In the genomic region with DNA sequence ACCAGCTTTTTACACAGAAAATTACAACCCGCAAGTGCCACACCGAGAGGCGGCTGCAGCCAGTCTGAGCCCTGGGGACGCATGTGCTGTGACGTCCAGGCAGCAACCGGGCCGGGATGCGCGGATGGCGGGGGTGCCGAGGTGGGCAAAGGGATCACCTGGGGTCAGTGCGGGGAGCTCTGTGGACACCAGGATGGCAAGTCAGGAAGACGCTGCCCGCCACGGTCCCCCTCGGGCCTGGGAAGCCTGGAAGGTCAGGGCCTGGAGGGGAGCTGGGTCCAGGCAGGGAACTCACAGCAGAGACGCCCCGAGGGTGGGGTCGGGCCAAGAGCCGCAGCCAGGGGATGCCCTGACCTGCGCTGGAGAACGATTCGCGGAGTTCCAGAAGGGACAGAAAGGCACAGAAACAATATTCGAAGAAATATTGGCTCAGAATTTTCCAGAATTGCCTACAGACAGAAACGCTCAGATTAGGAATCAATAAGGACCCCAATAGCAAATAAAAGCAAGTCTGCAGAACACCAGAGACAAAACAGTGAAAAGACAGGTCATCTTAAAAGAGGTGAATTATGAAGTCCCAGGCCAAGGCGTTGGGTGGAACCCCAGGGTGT, we compare ENCODE assay signal across 9 cellular contexts. TPM values are rescaled to one million over a fixed set of nuclear protein-coding genes. Genes with fewer than 3 reads are reported as not detected.
DNase-seq lines count a peak whose midpoint lies in the region; ATAC-seq, FAIRE-seq and TF ChIP-seq lines count a peak whose summit lies in the region.
"Had no signal": no experiment of that assay in that cellular context is flagged by ENCODE, and none has a peak within 500 bp of the region (broad histone marks: within the 10 kb centered on the region; RNA-seq: fewer than 3 reads in every experiment).

No MANE protein-coding gene starts in this region.

- H3K4me1 Mint-ChIP-seq in activated T-cell treated with anti-CD3 and anti-CD28 coated beads, Interleukin-2, amount 50 U/mL, for 72 hours (ENCODE audit: low read depth), result peaks cover 7% of the 10 kb centered on the region

- no peak for DNase-seq in activated T-cell treated with anti-CD3 and anti-CD28 coated beads, Interleukin-2, amount 50 U/mL, for 72 hours
- no peak for DNase-seq in activated T-cell treated with anti-CD3 and anti-CD28 coated beads for 4 hours
- no peak for DNase-seq in keratinocyte (ENCODE audit: low read depth, low spot score)
- DNase-seq in suprapubic skin (ENCODE audit: low spot score in 2 of 2), result peak in 1 of 2 donors; percentile 81
- DNase-seq in LoVo (ENCODE audit: low spot score), result no peak
- DNase-seq in KBM-7, result no peak
- DNase-seq in cerebellar nuclear complex (lab: John Stamatoyannopoulos, UW), result no peak

- no peak for TF ChIP-seq EP300 in suprapubic skin (IDR thresholded peaks at IDR 0.05)

- no peaks in the 10 kb centered on the region for H3K79me2 ChIP-seq in keratinocyte (ENCODE audit: control insufficient read depth, insufficient read depth, low read length)

- H3K4me3 ChIP-seq in keratinocyte (ENCODE audit: control insufficient read depth in 2 of 3, extremely low read depth in 1 of 3, insufficient read depth in 2 of 3, low read depth in 1 of 3, low read length in 3 of 3) (peak overlapping the region in 2 of 3 experiments; percentile 33 to 40), suprapubic skin (peak overlapping the region; percentile 18)

- no peaks in the 10 kb centered on the region for H3K9me3 ChIP-seq in keratinocyte (ENCODE audit: control insufficient read depth, low read depth, low read length)
- H3K9me3 ChIP-seq in suprapubic skin, result no peaks in the 10 kb centered on the region

- no peak for FAIRE-seq in keratinocyte (lab: Jason Lieb, UNC)

- H3K4me2 ChIP-seq in keratinocyte (ENCODE audit: control insufficient read depth, extremely low read depth, insufficient read depth, low read depth, low read length), result peak overlapping the region; percentile 78

- in situ Hi-C loops in KBM-7 (cut with MboI; ENCODE audit: low pct_unique_long_range_greater_than_20kb, low sequenced_read_pairs), result no loop called here

- H3K36me3 ChIP-seq in keratinocyte (ENCODE audit: control insufficient read depth in 2 of 2, extremely low read depth in 1 of 2, insufficient read depth in 2 of 2, low read length in 2 of 2) (no peaks in the 10 kb centered on the region), suprapubic skin (no peaks in the 10 kb centered on the region)

- H3K27me3 ChIP-seq in keratinocyte (ENCODE audit: control insufficient read depth, extremely low read depth, insufficient read depth, low read length) (peaks cover 27% of the 10 kb centered on the region), suprapubic skin (peaks cover 53% of the 10 kb centered on the region)

- 9% methylated on average over 24 of the region's 27 CpGs for WGBS in suprapubic skin

- peaks cover 44% of the 10 kb centered on the region for H3K27me3 Mint-ChIP-seq in activated T-cell treated with anti-CD3 and anti-CD28 coated beads, Interleukin-2, amount 50 U/mL, for 72 hours (ENCODE audit: low read depth)

- TF ChIP-seq CTCF in keratinocyte (optimal IDR thresholded peaks at IDR 0.05 in 1 of 3, IDR thresholded peaks at IDR 0.05 in 1 of 3, conservative IDR thresholded peaks at IDR 0.05 in 1 of 3; ENCODE audit: extremely low read depth in 1 of 3, insufficient read depth in 2 of 3, low read length in 3 of 3), result no peak
- no peak for TF ChIP-seq CTCF in suprapubic skin (IDR thresholded peaks at IDR 0.05)

- H4K20me1 ChIP-seq in keratinocyte (ENCODE audit: control insufficient read depth, extremely low read depth, insufficient read depth, low read length), result peaks cover 3% of the 10 kb centered on the region

- H3K9me3 Mint-ChIP-seq in activated T-cell treated with anti-CD3 and anti-CD28 coated beads, Interleukin-2, amount 50 U/mL, for 72 hours, result no peaks in the 10 kb centered on the region

- H3K9me1 ChIP-seq in keratinocyte (ENCODE audit: control insufficient read depth, extremely low read depth, insufficient read depth, low read length), result no peaks in the 10 kb centered on the region

- H3K4me3 Mint-ChIP-seq in activated T-cell treated with anti-CD3 and anti-CD28 coated beads, Interleukin-2, amount 50 U/mL, for 72 hours, result peak overlapping the region; percentile 82 to 94

- peak overlapping the region; percentile 33 for H2AFZ ChIP-seq in keratinocyte (ENCODE audit: control insufficient read depth, low read length)

- no peak for TF ChIP-seq POLR2A in suprapubic skin (IDR thresholded peaks at IDR 0.05)

- H3K4me1 ChIP-seq in keratinocyte (ENCODE audit: control insufficient read depth, extremely low read depth, insufficient read depth, low read length) (peaks cover 5% of the 10 kb centered on the region), suprapubic skin (peaks cover 11% of the 10 kb centered on the region)

- ATAC-seq in activated T-cell treated with anti-CD3 and anti-CD28 coated beads, Interleukin-2, amount 50 U/mL, for 72 hours (replicated peaks in 1 of 2), result no peak

- H3K27ac ChIP-seq in angular gyrus (ENCODE audit: low read depth, low read length) (peak overlapping the region; percentile 67), keratinocyte (ENCODE audit: control insufficient read depth, insufficient read depth, low read length) (no peak overlapping the region), suprapubic skin (no peak overlapping the region)

- H3K27ac Mint-ChIP-seq in activated T-cell treated with anti-CD3 and anti-CD28 coated beads, Interleukin-2, amount 50 U/mL, for 72 hours, result no peak overlapping the region

- no peaks in the 10 kb centered on the region for H3K36me3 Mint-ChIP-seq in activated T-cell treated with anti-CD3 and anti-CD28 coated beads, Interleukin-2, amount 50 U/mL, for 72 hours (ENCODE audit: insufficient read depth in 2 of 2)

- dilution Hi-C loops in keratinocyte (cut with MboI; ENCODE audit: extremely low pct_ligation_motif_present, low sequenced_read_pairs), result no loop called here

- no peak overlapping the region for H3K9ac ChIP-seq in keratinocyte (ENCODE audit: control insufficient read depth, extremely low read depth, insufficient read depth, low read length)

RNA-seq across cellular contexts. Expression of a gene that starts 11.7 kb away (rescaled TPM):
- 10 to 100 TPM; 28.8 to 30.1 TPM for total RNA-seq in activated T-cell treated with anti-CD3 and anti-CD28 coated beads, Interleukin-2, amount 50 U/mL, for 72 hours
- polyA plus RNA-seq in keratinocyte, result 0.01 TPM in 1 of 3 replicates, not detected in the others
- polyA plus RNA-seq in keratinocyte (2011; ENCODE audit: low read depth), result not detected
- not detected in 2 replicates for polyA plus RNA-seq in keratinocyte (2011; cell fraction: cytosol; rRNA removed)
- 0.14 and 0.17 TPM in 2 replicates for polyA plus RNA-seq in keratinocyte (2011; cell fraction: nucleus; rRNA removed)
- polyA plus RNA-seq in keratinocyte (2012; ENCODE audit: low replicate concordance), result not detected in 2 replicates
- polyA minus RNA-seq in keratinocyte, result not detected in 3 replicates
- not detected for polyA minus RNA-seq in keratinocyte (2011; cell fraction: cytosol; rRNA and poly(A)+ RNA removed)
- 0.16 TPM in 1 of 2 replicates, not detected in the other for polyA minus RNA-seq in keratinocyte (2011; cell fraction: nucleus; rRNA and poly(A)+ RNA removed)
- 10 to 100 TPM in 1 of 4 donors, 1 to 10 TPM in 3; 2.9 to 15.9 (median 3.2) TPM for total RNA-seq in suprapubic skin

RNA-seq across cellular contexts. Expression of a gene that starts 36.9 kb away (rescaled TPM):
- total RNA-seq in activated T-cell treated with anti-CD3 and anti-CD28 coated beads, Interleukin-2, amount 50 U/mL, for 72 hours, result not detected
- polyA plus RNA-seq in keratinocyte, result not detected in 3 replicates
- polyA plus RNA-seq in keratinocyte (2011; ENCODE audit: low read depth), result not detected
- not detected in 2 replicates for polyA plus RNA-seq in keratinocyte (2011; cell fraction: cytosol; rRNA removed)
- polyA plus RNA-seq in keratinocyte (2011; cell fraction: nucleus; rRNA removed), result not detected in 2 replicates
- polyA plus RNA-seq in keratinocyte (2012; ENCODE audit: low replicate concordance), result 0.16 TPM in 1 of 2 replicates, not detected in the other
- polyA minus RNA-seq in keratinocyte, result not detected in 3 replicates
- polyA minus RNA-seq in keratinocyte (2011; cell fraction: cytosol; rRNA and poly(A)+ RNA removed), result not detected
- polyA minus RNA-seq in keratinocyte (2011; cell fraction: nucleus; rRNA and poly(A)+ RNA removed), result not detected in 2 replicates
- total RNA-seq in suprapubic skin, result under 1 TPM in 1 of 4 donors, not detected in 3; 0.80 TPM
- total RNA-seq: NCI-H460 had no signal
